13 cellular contexts compared by ENCODE assay signal in genomic region chr22:40332319-40332781, GRCh38. TPM values are rescaled to one million over a fixed set of nuclear protein-coding genes. Genes with fewer than 3 reads are reported as not detected.
A peak's percentile ranks its signal among the peaks of the same experiment; 100 is the strongest.
DNase-seq lines count a peak whose midpoint lies in the region; ATAC-seq and TF ChIP-seq lines count a peak whose summit lies in the region.
"Had no signal": no experiment of that assay in that cellular context is flagged by ENCODE, and none has a peak within 500 bp of the region (broad histone marks: within the 10 kb centered on the region; RNA-seq: fewer than 3 reads in every experiment).

No MANE protein-coding gene starts in this region.

- no peaks in the 10 kb centered on the region for H3K79me2 ChIP-seq in DND-41 (ENCODE audit: insufficient read depth, low read length)

- no peak overlapping the region for H2AFZ ChIP-seq in DND-41 (ENCODE audit: low read depth, low read length)

- no peaks in the 10 kb centered on the region for H3K9me3 ChIP-seq in DND-41 (ENCODE audit: insufficient read depth, low read length, severe bottlenecking)
- H3K9me3 ChIP-seq in mesodermal cell (ENCODE audit: control insufficient read depth, low read length): no peaks in the 10 kb centered on the region
- H3K9me3 ChIP-seq: colonic mucosa, transverse colon had no signal

- no peaks in the 10 kb centered on the region for H3K27me3 ChIP-seq in DND-41 (ENCODE audit: insufficient read depth, low read length, poor library complexity)
- H3K27me3 ChIP-seq: colonic mucosa, transverse colon had no signal

- H3K4me2 ChIP-seq in DND-41 (ENCODE audit: insufficient read depth, low read length): no peak overlapping the region

- H3K4me3 ChIP-seq in DND-41 (ENCODE audit: low read depth in 1 of 2, low read length in 2 of 2) (no peak overlapping the region), choroid plexus epithelial cell (ENCODE audit: low read depth, low read length) (no peak overlapping the region), mesodermal cell (ENCODE audit: extremely low read depth, insufficient read depth, low read length, poor library complexity, severe bottlenecking) (no peak overlapping the region)
- H3K4me3 ChIP-seq: colonic mucosa, transverse colon had no signal

- no peak for TF ChIP-seq CTCF in DND-41 (IDR thresholded peaks at IDR 0.05; ENCODE audit: borderline replicate concordance, extremely low read depth, low read length, poor library complexity, severe bottlenecking)
- no peak for TF ChIP-seq CTCF in choroid plexus epithelial cell (conservative IDR thresholded peaks at IDR 0.05; ENCODE audit: low read depth, low read length)

- H3K36me3 ChIP-seq in DND-41 (ENCODE audit: insufficient read depth, low read length): peaks cover 17% of the 10 kb centered on the region; the same call in 1 of the 2 replicates
- H3K36me3 ChIP-seq in mesodermal cell (ENCODE audit: control insufficient read depth, insufficient read depth, low read length): peaks cover 28% of the 10 kb centered on the region
- H3K36me3 ChIP-seq: colonic mucosa, transverse colon had no signal

- H3K4me1 ChIP-seq in DND-41 (ENCODE audit: insufficient read depth, low read length) (peaks cover 36% of the 10 kb centered on the region), mesodermal cell (ENCODE audit: control insufficient read depth, insufficient read depth, low read length, poor library complexity, severe bottlenecking) (peaks cover 49% of the 10 kb centered on the region)
- H3K4me1 ChIP-seq: colonic mucosa had no signal

- H3K27ac ChIP-seq in DND-41 (ENCODE audit: low read length) (no peak overlapping the region), mesodermal cell (ENCODE audit: low read depth, low read length, severe bottlenecking) (peak overlapping the region; percentile 80)
- H3K27ac ChIP-seq: colonic mucosa had no signal

- no peak overlapping the region for H3K9ac ChIP-seq in DND-41 (ENCODE audit: low read depth, low read length)

- 77 to 79% methylated on average over 7 to 8 of the region's 9 CpGs for WGBS in mesodermal cell (ENCODE audit: insufficient coverage in 2 of 2), 2 experiments

- no peaks in the 10 kb centered on the region for H4K20me1 ChIP-seq in DND-41 (ENCODE audit: insufficient read depth, low read length)

- DNase-seq in DND-41: no peak
- DNase-seq in choroid plexus epithelial cell (ENCODE audit: low read depth): peak; percentile 85
- DNase-seq in D341Med (ENCODE audit: low spot score): no peak
- DNase-seq: colonic mucosa; NCI-H2227 treated with DMSO at 0.1 percent for 48 hours; occipital lobe; stimulated activated CD4-positive, alpha-beta T cell treated with anti-CD3 and anti-CD28 coated beads, Interleukin-4, amount 100 ng/mL, for 4 hours; transverse colon had no signal

- ATAC-seq in DND-41 (ENCODE audit: insufficient read depth, low read depth) (0 out of 3 replicates have a peak, but pooled peaks have one; percentile 25), SK-N-SH treated with all-trans-retinoic acid at 6 μM for 48 hours (no peak; the same call in 2 of the 3 replicates), HG02642 (IDR thresholded peaks at IDR 0.05; ENCODE audit: poor library complexity, unreplicated experiment) (no peak), GM18909 (IDR thresholded peaks at IDR 0.05; ENCODE audit: poor library complexity, unreplicated experiment) (no peak), HG02610 (IDR thresholded peaks at IDR 0.05; ENCODE audit: unreplicated experiment) (no peak)

TF ChIP-seq in SK-N-SH treated with all-trans-retinoic acid at 6 μM for 48 hours, 23 proteins besides CTCF, POLR2A, EP300 and RAD21:
- no peak for TF ChIP-seq ZNF565 (CRISPR knock-in tag; conservative IDR thresholded peaks at IDR 0.05; ENCODE audit: low read depth)
- peak; percentile 17; the same call in 1 of the 2 replicates for TF ChIP-seq ZNF70 (CRISPR knock-in tag; IDR thresholded peaks at IDR 0.05)

RNA-seq across cellular contexts. Expression of gene ADSL, which starts 13.9 kb away (rescaled TPM):
- polyA plus RNA-seq in mesodermal cell (2013, experiment 1 of 2): 114 TPM
- 118 TPM for polyA plus RNA-seq in mesodermal cell (2013, experiment 2 of 2)

RNA-seq across cellular contexts. Expression of gene SGSM3, which starts 38.0 kb away (rescaled TPM):
- polyA plus RNA-seq in mesodermal cell (2013, experiment 1 of 2): 75.5 TPM
- 65.5 TPM for polyA plus RNA-seq in mesodermal cell (2013, experiment 2 of 2)
